7 cellular contexts compared by ENCODE assay signal in genomic region chr11:1844221-1845094, GRCh38. TPM values are rescaled to one million over a fixed set of nuclear protein-coding genes. Genes with fewer than 3 reads are reported as not detected.
DNase-seq lines count a peak whose midpoint lies in the region; ATAC-seq, FAIRE-seq and TF ChIP-seq lines count a peak whose summit lies in the region.

No MANE protein-coding gene starts in this region.

- TF ChIP-seq CTCF in kidney (IDR thresholded peaks at IDR 0.05; ENCODE audit: borderline replicate concordance, extremely low read depth, insufficient read depth) (no peak), dorsolateral prefrontal cortex (IDR thresholded peaks at IDR 0.05 in 54 of 56, conservative IDR thresholded peaks at IDR 0.05 in 2 of 56; ENCODE audit: low read depth in 1 of 56, partially characterized antibody in 56 of 56) (no peak)

- H3K27ac ChIP-seq in kidney (ENCODE audit: low read depth in 2 of 2, low read length in 2 of 2) (peak overlapping the region in 1 of 2 donors; percentile 54), dorsolateral prefrontal cortex (no peak overlapping the region)

- no peak overlapping the region for H3K4me3 ChIP-seq in kidney (ENCODE audit: low read length in 2 of 2)
- H3K4me3 ChIP-seq in dorsolateral prefrontal cortex: no peak overlapping the region

- H3K4me1 ChIP-seq in kidney (ENCODE audit: control insufficient read depth in 1 of 2, insufficient read depth in 1 of 2, low read depth in 1 of 2, low read length in 2 of 2): peaks cover 4 to 12% of the 10 kb centered on the region in 2 donors

- H3K27me3 ChIP-seq in dorsolateral prefrontal cortex: no peaks in the 10 kb centered on the region

- no peak overlapping the region for H3K9ac ChIP-seq in kidney (ENCODE audit: low read length in 2 of 2)

- FAIRE-seq in kidney (lab: Jason Lieb, UNC): no peak

- H3K36me3 ChIP-seq in kidney (ENCODE audit: control insufficient read depth in 1 of 2, insufficient read depth in 2 of 2, low read length in 2 of 2): no peaks in the 10 kb centered on the region

- H3K9me3 ChIP-seq in kidney (ENCODE audit: control insufficient read depth in 1 of 2, low read length in 2 of 2): no peaks in the 10 kb centered on the region

- peak; percentile 43 for DNase-seq in activated effector memory CD4-positive, alpha-beta T cell treated with Interleukin-2 at 50 U/mL for 16 hours
- peak; percentile 85 for DNase-seq in kidney
- DNase-seq in stimulated activated naive CD4-positive, alpha-beta T cell (lab: John Stamatoyannopoulos, UW): peak in 4 of 6 experiments; percentile 28 to 62 (median 46)
- DNase-seq in dorsolateral prefrontal cortex: no peak
- DNase-seq in NCI-H1694 treated with DMSO at 0.1 percent for 48 hours (lab: John Stamatoyannopoulos, UW): no peak

- no peak for ATAC-seq in GM21526 (IDR thresholded peaks at IDR 0.05; ENCODE audit: low FRiP score, unreplicated experiment)

- intact Hi-C loops in kidney (cut with DNase I): no loop called here
- intact Hi-C loops in dorsolateral prefrontal cortex (cut with DNase I): no loop called here

TF ChIP-seq in PFSK-1, 5 proteins besides CTCF, POLR2A, EP300 and RAD21:
- peak; percentile 78 for TF ChIP-seq FOXP2 (optimal IDR thresholded peaks at IDR 0.05; ENCODE audit: borderline replicate concordance, extremely low read depth, extremely low read length, insufficient read depth)
- no peak for TF ChIP-seq SIN3A (IDR thresholded peaks at IDR 0.05; ENCODE audit: borderline replicate concordance, insufficient read depth, low read length)
- TF ChIP-seq REST (IDR thresholded peaks at IDR 0.05; ENCODE audit: insufficient read depth in 1 of 2, low read depth in 2 of 2, low read length in 2 of 2): no peak
- no peak for TF ChIP-seq TAF1 (IDR thresholded peaks at IDR 0.05; ENCODE audit: borderline replicate concordance, insufficient read depth, low read length)
- TF ChIP-seq POLR2AphosphoS5 (IDR thresholded peaks at IDR 0.05; ENCODE audit: low read depth, low read length): no peak

RNA-seq across cellular contexts. Expression of gene TNNI2, which starts 5.7 kb away (rescaled TPM):
- polyA plus RNA-seq in PFSK-1 (2012; ENCODE audit: insufficient read length, low read depth): 1.8 TPM
- total RNA-seq in kidney (1.3 TPM), dorsolateral prefrontal cortex (1 to 10 TPM in 5 of 120 experiments, under 1 TPM in 4, not detected in 111; 0.81 to 1.9 (median 1.2) TPM)
- polyA plus RNA-seq in kidney (ENCODE audit: insufficient read depth, low read depth, low replicate concordance): not detected

RNA-seq across cellular contexts. Expression of gene LSP1, which starts 8.4 kb away (rescaled TPM):
- 50.1 TPM for polyA plus RNA-seq in PFSK-1 (2012; ENCODE audit: insufficient read length, low read depth)
- total RNA-seq in kidney (26.1 TPM), dorsolateral prefrontal cortex (10 to 100 TPM in 10 of 120 experiments, 1 to 10 TPM in 108, under 1 TPM in 2; 0.81 to 18.5 (median 3.8) TPM)
- polyA plus RNA-seq in kidney (ENCODE audit: insufficient read depth, low read depth, low replicate concordance): 8.4 TPM

RNA-seq across cellular contexts. Expression of gene SYT8, which starts 9.7 kb away (rescaled TPM):
- not detected for polyA plus RNA-seq in PFSK-1 (2012; ENCODE audit: insufficient read length, low read depth)
- total RNA-seq in kidney: 1.7 TPM
- polyA plus RNA-seq in kidney (ENCODE audit: insufficient read depth, low read depth, low replicate concordance): 1.2 TPM
- 1 to 10 TPM in 2 of 120 experiments, under 1 TPM in 1, not detected in 117; 0.29 to 2.8 (median 2.4) TPM for total RNA-seq in dorsolateral prefrontal cortex

RNA-seq across cellular contexts. Expression of gene PRR33, which starts 47.2 kb away (rescaled TPM):
- 1.3 TPM for polyA plus RNA-seq in PFSK-1 (2012; ENCODE audit: insufficient read length, low read depth)
- total RNA-seq in kidney (not detected), dorsolateral prefrontal cortex (not detected)
- not detected for polyA plus RNA-seq in kidney (ENCODE audit: insufficient read depth, low read depth, low replicate concordance)

Comparison
In these comparisons a context has a peak if more than half of its experiments do, and no peak if none do; other contexts are left out.
1. DNase-seq: peak in activated effector memory CD4-positive, alpha-beta T cell treated with Interleukin-2 at 50 U/mL for 16 hours (single experiment), kidney (single experiment) and stimulated activated naive CD4-positive, alpha-beta T cell (4 of 6); none in dorsolateral prefrontal cortex (0 of 10) and NCI-H1694 treated with DMSO at 0.1 percent for 48 hours (single experiment).